ENCODE assay signal across 14 cellular contexts in the genomic region with DNA sequence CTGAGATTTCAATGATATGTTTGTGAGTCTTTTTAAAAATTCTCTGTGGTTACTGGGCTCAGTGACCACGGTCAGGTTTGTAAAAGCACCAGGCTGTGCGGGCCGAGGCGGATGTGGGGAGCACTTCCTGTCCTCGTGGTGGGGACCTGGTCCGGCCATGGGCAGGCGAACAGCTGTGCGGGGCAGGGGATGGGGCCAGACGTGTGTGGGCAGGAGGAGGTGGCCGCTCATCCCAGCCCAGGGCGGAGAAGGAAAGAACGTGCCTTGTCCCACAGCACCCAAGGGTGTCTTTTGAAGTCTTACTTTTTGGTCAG. TPM values are rescaled to one million over a fixed set of nuclear protein-coding genes. Genes with fewer than 3 reads are reported as not detected.
A peak's percentile ranks its signal among the peaks of the same experiment; 100 is the strongest.
DNase-seq lines count a peak whose midpoint lies in the region; ATAC-seq, FAIRE-seq and TF ChIP-seq lines count a peak whose summit lies in the region.
"Had no signal": no experiment of that assay in that cellular context is flagged by ENCODE, and none has a peak within 500 bp of the region (broad histone marks: within the 10 kb centered on the region; RNA-seq: fewer than 3 reads in every experiment).

No MANE protein-coding gene starts in this region.

- peak; percentile 32 for DNase-seq in GM18507 (ENCODE audit: extremely low spot score, insufficient read length, low read depth)
- peak; percentile 9 for DNase-seq in OCI-LY7 (ENCODE audit: low spot score)
- peak; percentile 65 for DNase-seq in sciatic nerve (ENCODE audit: low spot score)
- no peak for DNase-seq in NCI-H1436 (lab: John Stamatoyannopoulos, UW)
- no peak for DNase-seq in SHP77 (lab: John Stamatoyannopoulos, UW)
- no peak for DNase-seq in PC-3
- DNase-seq: CD8-positive, alpha-beta memory T cell; effector memory CD8-positive, alpha-beta T cell; NCI-H2029 had no signal

- no peaks in the 10 kb centered on the region for H3K9me3 ChIP-seq in OCI-LY7 (ENCODE audit: low read length)
- no peaks in the 10 kb centered on the region for H3K9me3 ChIP-seq in PC-3 (ENCODE audit: low read length)
- H3K9me3 ChIP-seq: suprapubic skin had no signal

- H3K4me1 ChIP-seq in OCI-LY7 (ENCODE audit: insufficient read depth, low read length, poor library complexity, severe bottlenecking) (peaks cover 12% of the 10 kb centered on the region), PC-3 (ENCODE audit: insufficient read depth, low read length) (no peaks in the 10 kb centered on the region)
- H3K4me1 ChIP-seq: suprapubic skin had no signal

- H3K79me2 ChIP-seq in OCI-LY7 (ENCODE audit: insufficient read depth, low read depth, low read length) = no peaks in the 10 kb centered on the region
- H3K79me2 ChIP-seq in PC-3 (ENCODE audit: low read length) = no peaks in the 10 kb centered on the region

- no peak overlapping the region for H2AFZ ChIP-seq in OCI-LY7 (ENCODE audit: low read length)
- no peak overlapping the region for H2AFZ ChIP-seq in PC-3 (ENCODE audit: low read length)

- H3K4me2 ChIP-seq in OCI-LY7 (ENCODE audit: low read length) (no peak overlapping the region), PC-3 (ENCODE audit: low read length) (no peak overlapping the region)

- peak; percentile 90 for FAIRE-seq in GM18507 (lab: Jason Lieb, UNC)

- no peaks in the 10 kb centered on the region for H3K27me3 ChIP-seq in PC-3 (ENCODE audit: low read length)

- H3K9ac ChIP-seq in PC-3 (ENCODE audit: low read length) = no peak overlapping the region

- H4K20me1 ChIP-seq in OCI-LY7 (ENCODE audit: insufficient read depth, low read length) (no peaks in the 10 kb centered on the region), PC-3 (ENCODE audit: low read length) (no peaks in the 10 kb centered on the region)

- ATAC-seq in HG02678 (IDR thresholded peaks at IDR 0.05; ENCODE audit: unreplicated experiment) (peak; percentile 68), sciatic nerve (peak; percentile 82), PC-3 (no peak), HG03354 (IDR thresholded peaks at IDR 0.05; ENCODE audit: poor library complexity, severe bottlenecking, unreplicated experiment) (no peak)
- ATAC-seq: activated T-helper 17 cell treated with anti-CD3 and anti-CD28 coated beads, Interleukin-2, amount 50 U/mL, for 72 hours; effector memory CD8-positive, alpha-beta T cell; SK-N-SH treated with all-trans-retinoic acid at 6 μM for 48 hours had no signal

- BruUV-seq in OCI-LY7 (replicated peaks; lab: Mats Ljungman, UMichigan) (no TSS peak), PC-3 (replicated peaks; lab: Mats Ljungman, UMichigan) (no TSS peak)

- H3F3A ChIP-seq in PC-3 (ENCODE audit: low read length, unreplicated experiment) = no peaks in the 10 kb centered on the region

- CTCF ChIA-PET in OCI-LY7 (lab: Charles Lee; ENCODE audit: unreplicated experiment) (no interaction called here), PC-3 (lab: Charles Lee) (no interaction called here)

- H3K36me3 ChIP-seq in OCI-LY7 (ENCODE audit: insufficient read depth, low read length) (no peaks in the 10 kb centered on the region), PC-3 (ENCODE audit: low read depth, low read length) (no peaks in the 10 kb centered on the region)
- H3K36me3 ChIP-seq: suprapubic skin had no signal

- POLR2A ChIA-PET in OCI-LY7 (lab: Charles Lee) = no interaction called here
- POLR2A ChIA-PET in PC-3 (lab: Charles Lee; ENCODE audit: unreplicated experiment) = no interaction called here

- H3K27ac ChIP-seq in OCI-LY7 (ENCODE audit: low read depth, low read length, poor library complexity, severe bottlenecking) = no peak overlapping the region
- no peak overlapping the region for H3K27ac ChIP-seq in PC-3 (ENCODE audit: low read length)
- H3K27ac ChIP-seq: suprapubic skin had no signal

- no peak for TF ChIP-seq CTCF in OCI-LY7 (conservative IDR thresholded peaks at IDR 0.05; ENCODE audit: low read length)
- no peak for TF ChIP-seq CTCF in PC-3 (conservative IDR thresholded peaks at IDR 0.05; ENCODE audit: low read depth, low read length)

- no peak overlapping the region for H3K4me3 ChIP-seq in OCI-LY7 (ENCODE audit: low read depth, low read length, poor library complexity, severe bottlenecking)
- H3K4me3 ChIP-seq in PC-3 (ENCODE audit: low read length) = no peak overlapping the region
- H3K4me3 ChIP-seq: suprapubic skin had no signal

- H3K9me2 ChIP-seq in OCI-LY7 (ENCODE audit: insufficient read depth, low read length) (no peaks in the 10 kb centered on the region), PC-3 (replicated peaks; ENCODE audit: low read length) (no peaks in the 10 kb centered on the region)

- intact Hi-C loops in OCI-LY7 (cut with micrococcal nuclease; ENCODE audit: unreplicated experiment) = no loop called here
- intact Hi-C loops in sciatic nerve (cut with DNase I) = no loop called here
- intact Hi-C loops in PC-3 (cut with micrococcal nuclease) = no loop called here

RNA-seq across cellular contexts. Expression of gene OXCT2, which starts 5.2 kb away (rescaled TPM):
- total RNA-seq in OCI-LY7 (2014; rRNA removed; shearing (Covaris generic)) = 0.10 and 0.79 TPM in 2 replicates
- total RNA-seq in OCI-LY7 (2022) = 0.17 TPM in 1 of 2 replicates, not detected in the other
- 8.5 TPM for total RNA-seq in sciatic nerve
- 0.98 and 3.9 TPM in 2 replicates for total RNA-seq in PC-3 (2014; rRNA removed)

RNA-seq across cellular contexts. Expression of gene BMP8B, which starts 12.3 kb away (rescaled TPM):
- 0.05 TPM in 1 of 2 replicates, not detected in the other for total RNA-seq in OCI-LY7 (2014; rRNA removed; shearing (Covaris generic))
- total RNA-seq in OCI-LY7 (2022) (0.24 and 0.34 TPM in 2 replicates), sciatic nerve (40.2 TPM), PC-3 (2014; rRNA removed) (3.3 and 4.7 TPM in 2 replicates)

RNA-seq across cellular contexts. Expression of gene PPIE, which starts 37.7 kb away (rescaled TPM):
- 53.6 and 54.5 TPM in 2 replicates for total RNA-seq in OCI-LY7 (2014; rRNA removed; shearing (Covaris generic))
- total RNA-seq in OCI-LY7 (2022) = 64.8 and 71.9 TPM in 2 replicates
- 41.5 TPM for total RNA-seq in sciatic nerve
- total RNA-seq in PC-3 (2014; rRNA removed) = 45.1 and 53.6 TPM in 2 replicates

Comparison
In these comparisons a context has a peak if more than half of its experiments do, and no peak if none do; other contexts are left out.
1. DNase-seq: peak in GM18507 (single experiment), OCI-LY7 (single experiment) and sciatic nerve (single experiment); none in NCI-H1436 (single experiment), SHP77 (0 of 2) and PC-3 (single experiment).
2. ATAC-seq: peak in HG02678 (single experiment) and sciatic nerve (single experiment); none in PC-3 (single experiment) and HG03354 (single experiment).